39 cellular contexts compared by ENCODE assay signal in the genomic region with DNA sequence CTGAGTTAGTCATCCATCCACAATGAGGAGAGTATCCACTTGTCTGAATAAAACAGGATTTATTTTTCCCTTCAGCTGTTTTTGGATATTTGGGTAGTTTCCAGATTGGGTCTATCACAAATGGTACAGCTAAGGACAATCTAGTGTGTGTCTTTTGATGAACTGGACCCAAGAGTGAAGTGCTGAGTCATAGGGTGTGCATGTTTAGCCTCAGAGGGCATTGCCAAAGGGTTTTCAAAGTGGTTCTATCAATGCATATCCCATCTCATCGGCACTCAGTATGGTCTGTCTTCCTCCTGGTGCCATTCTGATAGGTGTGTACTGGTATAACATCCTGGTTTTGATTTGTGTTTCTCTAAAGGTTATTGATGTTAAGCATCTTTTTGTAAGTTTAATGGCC.
"Had no signal": no experiment of that assay in that cellular context is flagged by ENCODE, and none has a peak within 500 bp of the region (broad histone marks: within the 10 kb centered on the region; RNA-seq: fewer than 3 reads in every experiment).

No MANE protein-coding gene starts in this region.

- ATAC-seq: activated CD8-positive, alpha-beta memory T cell treated with anti-CD3 and anti-CD28 coated beads, Interleukin-2, amount 10 ng/mL, durations not matched to agents 7 days and 5 days; activated T-cell treated with anti-CD3 and anti-CD28 coated beads, Interleukin-2, amount 50 U/mL, for 72 hours; activated T-helper 17 cell treated with anti-CD3 and anti-CD28 coated beads, Interleukin-2, amount 50 U/mL, for 72 hours; PC-3; Right ventricle myocardium inferior had no signal

- DNase-seq: activated CD4-positive, alpha-beta memory T cell treated with anti-CD3 and anti-CD28 coated beads, Interleukin-2, amount 10 ng/mL, durations not matched to agents 7 days and 5 days; activated CD4-positive, alpha-beta T cell treated with anti-CD3 and anti-CD28 coated beads for 1 hour; activated CD4-positive, alpha-beta T cell treated with anti-CD3 and anti-CD28 coated beads for 48 hours; activated CD4-positive, CD25-positive, alpha-beta regulatory T cell; activated CD8-positive, alpha-beta memory T cell treated with anti-CD3 and anti-CD28 coated beads for 24 hours; activated CD8-positive, alpha-beta memory T cell treated with anti-CD3 and anti-CD28 coated beads, Interleukin-2, amount 10 ng/mL, durations not matched to agents 7 days and 5 days; activated CD8-positive, alpha-beta memory T cell treated with anti-CD3 and anti-CD28 coated beads, Interleukin-2, amount 50 U/mL, for 48 hours; activated effector memory CD4-positive, alpha-beta T cell treated with anti-CD3 and anti-CD28 coated beads, Interleukin-2, amount 50 U/mL, for 16 hours; activated naive CD4-positive, alpha-beta T cell; activated naive CD4-positive, alpha-beta T cell treated with anti-CD3 and anti-CD28 coated beads, Interleukin-2, amount 50 U/mL, for 16 hours; activated naive CD8-positive, alpha-beta T cell treated with anti-CD3 and anti-CD28 coated beads, Interleukin-2, amount 10 ng/mL, durations not matched to agents 7 days and 5 days; activated T-cell treated with anti-CD3 and anti-CD28 coated beads, Interleukin-2, amount 50 U/mL, for 72 hours; amygdala; Karpas-422; MG63; NCI-H1048; NCI-H1105 treated with DMSO at 0.1 percent for 48 hours; NCI-H1436; NCI-H1694; NCI-H1930; NCI-H2081 treated with DMSO at 0.1 percent for 48 hours; NCI-H226; NCI-H446 treated with DMSO at 0.1 percent for 48 hours; NCI-H524; NCI-H69; NCI-H82; NK-92 treated with Interleukin-12 subunit alpha and Interleukin-12 subunit beta, amount 100 ng/mL, for 24 hours; PC-3; Peyer's patch; SJCRH30; T1000; WERI-Rb-1 had no signal

- H3K27me3 ChIP-seq: ascending aorta, MG63, Peyer's patch had no signal

- H3K9me3 Mint-ChIP-seq: activated CD4-positive, alpha-beta memory T cell treated with anti-CD3 and anti-CD28 coated beads, Interleukin-2, amount 10 ng/mL, durations not matched to agents 7 days and 5 days; activated naive CD8-positive, alpha-beta T cell treated with anti-CD3 and anti-CD28 coated beads, Interleukin-2, amount 10 ng/mL, durations not matched to agents 7 days and 5 days; activated T-cell treated with anti-CD3 and anti-CD28 coated beads, Interleukin-2, amount 50 U/mL, for 72 hours; activated T-helper 17 cell treated with anti-CD3 and anti-CD28 coated beads, Interleukin-2, amount 50 U/mL, for 72 hours; central memory CD8-positive, alpha-beta T cell had no signal

- H3K4me1 Mint-ChIP-seq: activated CD4-positive, alpha-beta memory T cell treated with anti-CD3 and anti-CD28 coated beads, Interleukin-2, amount 10 ng/mL, durations not matched to agents 7 days and 5 days; activated CD8-positive, alpha-beta memory T cell treated with anti-CD3 and anti-CD28 coated beads, Interleukin-2, amount 10 ng/mL, durations not matched to agents 7 days and 5 days; activated naive CD8-positive, alpha-beta T cell treated with anti-CD3 and anti-CD28 coated beads, Interleukin-2, amount 10 ng/mL, durations not matched to agents 7 days and 5 days; activated T-helper 17 cell treated with anti-CD3 and anti-CD28 coated beads, Interleukin-2, amount 50 U/mL, for 72 hours; central memory CD8-positive, alpha-beta T cell had no signal

- H3K4me3 Mint-ChIP-seq: activated CD4-positive, alpha-beta memory T cell treated with anti-CD3 and anti-CD28 coated beads, Interleukin-2, amount 10 ng/mL, durations not matched to agents 7 days and 5 days; activated CD8-positive, alpha-beta memory T cell treated with anti-CD3 and anti-CD28 coated beads, Interleukin-2, amount 10 ng/mL, durations not matched to agents 7 days and 5 days; activated naive CD8-positive, alpha-beta T cell treated with anti-CD3 and anti-CD28 coated beads, Interleukin-2, amount 10 ng/mL, durations not matched to agents 7 days and 5 days; activated T-cell treated with anti-CD3 and anti-CD28 coated beads, Interleukin-2, amount 50 U/mL, for 72 hours; activated T-helper 17 cell treated with anti-CD3 and anti-CD28 coated beads, Interleukin-2, amount 50 U/mL, for 72 hours; central memory CD8-positive, alpha-beta T cell had no signal

- H3K27ac ChIP-seq: ascending aorta, cardiac muscle cell, Peyer's patch, RWPE1, SJCRH30, SK-N-MC, WERI-Rb-1 had no signal

- H3K27ac Mint-ChIP-seq: activated CD4-positive, alpha-beta memory T cell treated with anti-CD3 and anti-CD28 coated beads, Interleukin-2, amount 10 ng/mL, durations not matched to agents 7 days and 5 days; activated CD8-positive, alpha-beta memory T cell treated with anti-CD3 and anti-CD28 coated beads, Interleukin-2, amount 10 ng/mL, durations not matched to agents 7 days and 5 days; activated naive CD8-positive, alpha-beta T cell treated with anti-CD3 and anti-CD28 coated beads, Interleukin-2, amount 10 ng/mL, durations not matched to agents 7 days and 5 days; activated T-cell treated with anti-CD3 and anti-CD28 coated beads, Interleukin-2, amount 50 U/mL, for 72 hours; activated T-helper 17 cell treated with anti-CD3 and anti-CD28 coated beads, Interleukin-2, amount 50 U/mL, for 72 hours had no signal

- H3K9me3 ChIP-seq: ascending aorta, MG63, Peyer's patch, SJCRH30 had no signal

- H3K4me1 ChIP-seq: ascending aorta, Peyer's patch, SJCRH30 had no signal

- H3K4me3 ChIP-seq: ascending aorta, cardiac muscle cell, MG63, Peyer's patch, SJCRH30, SK-N-MC had no signal

- H3K36me3 ChIP-seq: ascending aorta, cardiac muscle cell, MG63, Peyer's patch, SJCRH30, WERI-Rb-1 had no signal

- H3K36me3 Mint-ChIP-seq: activated CD8-positive, alpha-beta memory T cell treated with anti-CD3 and anti-CD28 coated beads, Interleukin-2, amount 10 ng/mL, durations not matched to agents 7 days and 5 days; activated naive CD8-positive, alpha-beta T cell treated with anti-CD3 and anti-CD28 coated beads, Interleukin-2, amount 10 ng/mL, durations not matched to agents 7 days and 5 days had no signal
